ENCODE assay signal across 1 cellular context in genomic region chr19:49987159-49987698, GRCh38.
A peak's percentile ranks its signal among the peaks of the same experiment; 100 is the strongest.
TF ChIP-seq lines count a peak whose summit lies in the region.

No MANE protein-coding gene starts in this region.

TF ChIP-seq in HepG2, 621 proteins besides CTCF, POLR2A, EP300 and RAD21 (continued from another document and continues in another):
- TF ChIP-seq ZNF280D (CRISPR knock-in tag; IDR thresholded peaks at IDR 0.05): peak; percentile 100
- peak; percentile 100 for TF ChIP-seq NFAT5 (CRISPR knock-in tag; IDR thresholded peaks at IDR 0.05)
- TF ChIP-seq PHF21A (CRISPR knock-in tag; IDR thresholded peaks at IDR 0.05): peak; percentile 74
- peak; percentile 100 for TF ChIP-seq HES4 (CRISPR knock-in tag; IDR thresholded peaks at IDR 0.05; ENCODE audit: borderline replicate concordance)
- TF ChIP-seq, protein P1, sequence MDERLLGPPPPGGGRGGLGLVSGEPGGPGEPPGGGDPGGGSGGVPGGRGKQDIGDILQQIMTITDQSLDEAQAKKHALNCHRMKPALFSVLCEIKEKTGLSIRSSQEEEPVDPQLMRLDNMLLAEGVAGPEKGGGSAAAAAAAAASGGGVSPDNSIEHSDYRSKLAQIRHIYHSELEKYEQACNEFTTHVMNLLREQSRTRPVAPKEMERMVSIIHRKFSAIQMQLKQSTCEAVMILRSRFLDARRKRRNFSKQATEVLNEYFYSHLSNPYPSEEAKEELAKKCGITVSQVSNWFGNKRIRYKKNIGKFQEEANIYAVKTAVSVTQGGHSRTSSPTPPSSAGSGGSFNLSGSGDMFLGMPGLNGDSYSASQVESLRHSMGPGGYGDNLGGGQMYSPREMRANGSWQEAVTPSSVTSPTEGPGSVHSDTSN (CRISPR knock-in tag; IDR thresholded peaks at IDR 0.05): peak; percentile 57; the same call in 1 of the 2 replicates
- TF ChIP-seq NRL (CRISPR knock-in tag; IDR thresholded peaks at IDR 0.05; ENCODE audit: borderline replicate concordance): peak; percentile 100
- TF ChIP-seq ZNF615 (CRISPR knock-in tag; IDR thresholded peaks at IDR 0.05; ENCODE audit: borderline replicate concordance): peak; percentile 100
- TF ChIP-seq GATAD1 (CRISPR knock-in tag; IDR thresholded peaks at IDR 0.05): peak; percentile 91
- TF ChIP-seq SMYD3 (CRISPR knock-in tag; IDR thresholded peaks at IDR 0.05): peak; percentile 100
- peak; percentile 98 for TF ChIP-seq ZFAT (CRISPR knock-in tag; conservative IDR thresholded peaks at IDR 0.05)
- peak; percentile 93 for TF ChIP-seq RXRA (CRISPR knock-in tag; IDR thresholded peaks at IDR 0.05)
- TF ChIP-seq ZNF644 (CRISPR knock-in tag; IDR thresholded peaks at IDR 0.05; ENCODE audit: low read depth): peak; percentile 95; the same call in 1 of the 2 replicates
- peak; percentile 100 for TF ChIP-seq ZNF816 (CRISPR knock-in tag; IDR thresholded peaks at IDR 0.05; ENCODE audit: borderline replicate concordance)
- TF ChIP-seq, protein P2, sequence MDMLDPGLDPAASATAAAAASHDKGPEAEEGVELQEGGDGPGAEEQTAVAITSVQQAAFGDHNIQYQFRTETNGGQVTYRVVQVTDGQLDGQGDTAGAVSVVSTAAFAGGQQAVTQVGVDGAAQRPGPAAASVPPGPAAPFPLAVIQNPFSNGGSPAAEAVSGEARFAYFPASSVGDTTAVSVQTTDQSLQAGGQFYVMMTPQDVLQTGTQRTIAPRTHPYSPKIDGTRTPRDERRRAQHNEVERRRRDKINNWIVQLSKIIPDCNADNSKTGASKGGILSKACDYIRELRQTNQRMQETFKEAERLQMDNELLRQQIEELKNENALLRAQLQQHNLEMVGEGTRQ (IDR thresholded peaks at IDR 0.05; ENCODE audit: low read depth, low read length): no peak
- TF ChIP-seq, protein P2 (CRISPR knock-in tag; IDR thresholded peaks at IDR 0.05; ENCODE audit: borderline replicate concordance): peak; percentile 74; the same call in 1 of the 2 replicates
- TF ChIP-seq PBX3 (CRISPR knock-in tag; IDR thresholded peaks at IDR 0.05; ENCODE audit: borderline replicate concordance): peak; percentile 99
- peak; percentile 100 for TF ChIP-seq SNAI1 (CRISPR knock-in tag; IDR thresholded peaks at IDR 0.05; ENCODE audit: borderline replicate concordance)
- peak; percentile 100 for TF ChIP-seq KDM5B (CRISPR knock-in tag; IDR thresholded peaks at IDR 0.05; ENCODE audit: borderline replicate concordance)
- TF ChIP-seq TAF1 (CRISPR knock-in tag; IDR thresholded peaks at IDR 0.05): peak; percentile 84
- TF ChIP-seq FOXP1 (IDR thresholded peaks at IDR 0.05): no peak
- peak; percentile 85 for TF ChIP-seq FOXP1 (CRISPR knock-in tag; IDR thresholded peaks at IDR 0.05)
- peak; percentile 91 for TF ChIP-seq PHF20 (CRISPR knock-in tag; IDR thresholded peaks at IDR 0.05)
- peak; percentile 96 for TF ChIP-seq NCOA2 (CRISPR knock-in tag; IDR thresholded peaks at IDR 0.05)
- peak; percentile 100 for TF ChIP-seq ZNF790 (CRISPR knock-in tag; IDR thresholded peaks at IDR 0.05; ENCODE audit: borderline replicate concordance)
- peak; percentile 99 for TF ChIP-seq ZXDC (CRISPR knock-in tag; IDR thresholded peaks at IDR 0.05)
- TF ChIP-seq KLF13 (CRISPR knock-in tag; IDR thresholded peaks at IDR 0.05): peak; percentile 100
- TF ChIP-seq ZNF703 (CRISPR knock-in tag; IDR thresholded peaks at IDR 0.05; ENCODE audit: borderline replicate concordance): peak; percentile 99
- TF ChIP-seq BCL6 (CRISPR knock-in tag; IDR thresholded peaks at IDR 0.05): peak; percentile 94
- 0 out of 2 replicates have a peak, but pooled peaks have one; percentile 17 for TF ChIP-seq SRF (IDR thresholded peaks at IDR 0.05; ENCODE audit: low read depth, low read length)
- peak; percentile 100 for TF ChIP-seq ZSCAN12 (CRISPR knock-in tag; IDR thresholded peaks at IDR 0.05)
- no peak for TF ChIP-seq GTF2F1 (IDR thresholded peaks at IDR 0.05; ENCODE audit: low read length)
- no peak for TF ChIP-seq SOX13 (IDR thresholded peaks at IDR 0.05)
- TF ChIP-seq SOX13 (CRISPR knock-in tag; conservative IDR thresholded peaks at IDR 0.05 in 1 of 2, IDR thresholded peaks at IDR 0.05 in 1 of 2): peak in 1 of 2 experiments; percentile 93; a peak in 2 of 4 replicates
- TF ChIP-seq NCOA1 (CRISPR knock-in tag; IDR thresholded peaks at IDR 0.05): peak; percentile 100
- peak; percentile 100 for TF ChIP-seq ZFYVE20 (CRISPR knock-in tag; IDR thresholded peaks at IDR 0.05; ENCODE audit: borderline replicate concordance, low read depth)
- TF ChIP-seq, protein P3, sequence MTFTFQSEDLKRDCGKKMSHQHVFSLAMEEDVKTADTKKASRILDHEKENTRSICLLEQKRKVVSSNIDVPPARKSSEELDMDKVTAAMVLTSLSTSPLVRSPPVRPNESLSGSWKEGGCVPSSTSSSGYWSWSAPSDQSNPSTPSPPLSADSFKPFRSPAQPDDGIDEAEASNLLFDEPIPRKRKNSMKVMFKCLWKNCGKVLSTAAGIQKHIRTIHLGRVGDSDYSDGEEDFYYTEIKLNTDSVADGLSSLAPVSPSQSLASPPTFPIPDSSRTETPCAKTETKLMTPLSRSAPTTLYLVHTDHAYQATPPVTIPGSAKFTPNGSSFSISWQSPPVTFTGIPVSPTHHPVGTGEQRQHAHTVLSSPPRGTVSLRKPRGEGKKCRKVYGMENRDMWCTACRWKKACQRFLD (CRISPR knock-in tag; IDR thresholded peaks at IDR 0.05; ENCODE audit: borderline replicate concordance): peak; percentile 100
- peak in 1 of 2 experiments; percentile 82; a peak in 1 of 4 replicates for TF ChIP-seq NR2F1 (CRISPR knock-in tag; IDR thresholded peaks at IDR 0.05)
- peak; percentile 78 for TF ChIP-seq GMEB1 (CRISPR knock-in tag; IDR thresholded peaks at IDR 0.05; ENCODE audit: borderline replicate concordance)
- peak; percentile 81; the same call in 1 of the 2 replicates for TF ChIP-seq ZNF292 (CRISPR knock-in tag; IDR thresholded peaks at IDR 0.05; ENCODE audit: borderline replicate concordance, low read depth)
- peak; percentile 100 for TF ChIP-seq ERF (CRISPR knock-in tag; IDR thresholded peaks at IDR 0.05)
- TF ChIP-seq SOX6 (IDR thresholded peaks at IDR 0.05): no peak
- peak; percentile 79 for TF ChIP-seq SOX6 (CRISPR knock-in tag; IDR thresholded peaks at IDR 0.05)
- peak; percentile 94 for TF ChIP-seq RBAK (CRISPR knock-in tag; IDR thresholded peaks at IDR 0.05)
- TF ChIP-seq, protein P4, sequence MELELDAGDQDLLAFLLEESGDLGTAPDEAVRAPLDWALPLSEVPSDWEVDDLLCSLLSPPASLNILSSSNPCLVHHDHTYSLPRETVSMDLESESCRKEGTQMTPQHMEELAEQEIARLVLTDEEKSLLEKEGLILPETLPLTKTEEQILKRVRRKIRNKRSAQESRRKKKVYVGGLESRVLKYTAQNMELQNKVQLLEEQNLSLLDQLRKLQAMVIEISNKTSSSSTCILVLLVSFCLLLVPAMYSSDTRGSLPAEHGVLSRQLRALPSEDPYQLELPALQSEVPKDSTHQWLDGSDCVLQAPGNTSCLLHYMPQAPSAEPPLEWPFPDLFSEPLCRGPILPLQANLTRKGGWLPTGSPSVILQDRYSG (CRISPR knock-in tag; IDR thresholded peaks at IDR 0.05): peak; percentile 100
